In the genomic region with DNA sequence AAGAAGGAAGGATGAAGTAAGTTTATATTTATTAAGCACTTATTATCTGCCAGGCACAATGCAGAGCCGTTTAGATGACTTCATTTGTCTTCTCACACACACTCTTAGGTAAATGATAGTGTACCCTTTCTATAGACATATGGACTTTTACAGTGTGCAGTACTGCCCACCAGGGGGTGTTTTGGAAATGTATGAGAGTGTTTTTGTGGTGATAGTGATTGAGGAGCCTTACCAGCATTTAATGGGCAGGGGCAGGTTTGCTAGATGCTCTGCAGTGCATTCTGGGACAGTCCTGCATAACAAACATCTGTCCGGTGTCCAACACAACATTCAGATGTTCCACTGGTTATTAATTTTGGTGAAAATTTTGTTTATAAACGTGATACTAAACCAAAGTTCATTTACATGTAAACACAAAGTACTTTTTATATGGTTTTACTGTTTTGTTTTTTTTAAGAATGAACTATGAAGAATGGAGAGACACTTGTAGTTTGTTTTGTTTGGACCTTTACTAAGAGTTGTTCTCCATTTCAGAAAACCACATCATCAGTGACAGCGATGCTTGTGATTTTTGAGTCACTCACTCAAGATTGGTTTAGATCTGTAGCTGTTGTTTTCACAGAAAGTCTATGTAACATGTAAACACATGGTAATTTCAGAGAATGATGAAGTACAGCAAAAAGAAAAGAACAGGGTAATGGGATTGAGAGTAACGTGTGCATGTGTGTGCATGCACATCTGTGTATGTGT, we compare ENCODE assay signal across 10 cellular contexts. TPM values are rescaled to one million over a fixed set of nuclear protein-coding genes. Genes with fewer than 3 reads are reported as not detected.
DNase-seq lines count a peak whose midpoint lies in the region; ATAC-seq and TF ChIP-seq lines count a peak whose summit lies in the region.
"Had no signal": no experiment of that assay in that cellular context is flagged by ENCODE, and none has a peak within 500 bp of the region (broad histone marks: within the 10 kb centered on the region; RNA-seq: fewer than 3 reads in every experiment).

No MANE protein-coding gene starts in this region.

- POLR2A ChIA-PET in MCF 10A (lab: Yijun Ruan, JAX) = interaction anchor here (0.6 to 1.3 kb wide), 2 partner anchors 10 to 16 kb away, joined by 3 read pairs; no protein-coding TSS in a partner anchor

- H3K36me3 Mint-ChIP-seq in MCF 10A (ENCODE audit: insufficient read depth, unreplicated experiment) (peaks cover 57% of the 10 kb centered on the region), endodermal cell (ENCODE audit: low read depth) (peaks cover 55% of the 10 kb centered on the region)

- no peak overlapping the region for H3K4me3 ChIP-seq in breast epithelium
- no peak overlapping the region for H3K4me3 ChIP-seq in NB4 (ENCODE audit: low read depth, low read length)
- H3K4me3 ChIP-seq in endodermal cell (ENCODE audit: low read length) = no peak overlapping the region
- no peak overlapping the region for H3K4me3 ChIP-seq in testis

- no peaks in the 10 kb centered on the region for H3K9me3 Mint-ChIP-seq in MCF 10A (ENCODE audit: unreplicated experiment)
- peaks cover 18% of the 10 kb centered on the region for H3K9me3 Mint-ChIP-seq in endodermal cell

- H3K4me3 Mint-ChIP-seq in MCF 10A (ENCODE audit: unreplicated experiment) = no peak overlapping the region
- H3K4me3 Mint-ChIP-seq in endodermal cell = no peak overlapping the region

- 95 to 97% methylated on average over 2 to 4 of the region's 5 CpGs for WGBS in endodermal cell (ENCODE audit: insufficient coverage in 1 of 2, insufficient read length in 1 of 2), 2 experiments
- 86 to 87% methylated on average over 5 of the region's 5 CpGs for WGBS in testis, 2 donors

- TF ChIP-seq POLR2A in breast epithelium (IDR thresholded peaks at IDR 0.05) (no peak), NB4 (IDR thresholded peaks at IDR 0.05; ENCODE audit: extremely low read depth, insufficient read length) (no peak), testis (IDR thresholded peaks at IDR 0.05) (no peak)

- H3K9me3 ChIP-seq in breast epithelium (peaks cover 5 to 11% of the 10 kb centered on the region in 2 donors), endodermal cell (ENCODE audit: control insufficient read depth, low read length) (peaks cover 16% of the 10 kb centered on the region), testis (no peaks in the 10 kb centered on the region)

- H3K27ac Mint-ChIP-seq in MCF 10A (ENCODE audit: low read depth, unreplicated experiment) (no peak overlapping the region), endodermal cell (no peak overlapping the region)

- H3K27me3 Mint-ChIP-seq in MCF 10A (ENCODE audit: insufficient read depth, unreplicated experiment) (no peaks in the 10 kb centered on the region), endodermal cell (ENCODE audit: insufficient read depth) (no peaks in the 10 kb centered on the region)

- H3K4me1 Mint-ChIP-seq in MCF 10A (ENCODE audit: insufficient read depth, unreplicated experiment) = no peaks in the 10 kb centered on the region
- H3K4me1 Mint-ChIP-seq in endodermal cell = peaks cover 3% of the 10 kb centered on the region

- DNase-seq in MCF 10A (ENCODE audit: unreplicated experiment) (peak; percentile 39), breast epithelium (ENCODE audit: low spot score in 2 of 2) (no peak), NB4 (ENCODE audit: low read depth) (peak; percentile 40), endodermal cell (no peak), testis (no peak), HuH-7.5 (ENCODE audit: low spot score) (no peak)
- DNase-seq: stimulated activated CD8-positive, alpha-beta memory T cell treated with anti-CD3 and anti-CD28 coated beads, Interleukin-4, amount 100 ng/mL, for 48 hours had no signal

- H3K4me1 ChIP-seq in breast epithelium (no peaks in the 10 kb centered on the region), endodermal cell (ENCODE audit: control insufficient read depth, insufficient read depth, low read length) (no peaks in the 10 kb centered on the region), testis (no peaks in the 10 kb centered on the region)
- H3K4me1 ChIP-seq: parathyroid adenoma had no signal

- CTCF ChIA-PET in MCF 10A (lab: Yijun Ruan, JAX) = interaction anchor here (2.3 to 4.1 kb wide), 2 partner anchors 13 to 37 kb away, joined by 9 to 41 read pairs; no protein-coding TSS in a partner anchor

- no peak for ATAC-seq in GM18520 (IDR thresholded peaks at IDR 0.05; ENCODE audit: unreplicated experiment)
- no peak for ATAC-seq in GM19035 (IDR thresholded peaks at IDR 0.05; ENCODE audit: unreplicated experiment)

- H3K36me3 ChIP-seq in breast epithelium (no peaks in the 10 kb centered on the region), endodermal cell (ENCODE audit: control insufficient read depth, insufficient read depth, low read length) (peaks cover 43% of the 10 kb centered on the region), testis (ENCODE audit: low read depth, missing control alignments) (no peaks in the 10 kb centered on the region)

- intact Hi-C loops in MCF 10A (cut with micrococcal nuclease) (no loop called here), breast epithelium (cut with DNase I; ENCODE audit: low total_unique reads) (no loop called here), testis (cut with DNase I; ENCODE audit: low total_unique reads) (no loop called here)

- BruUV-seq in MCF 10A (replicated peaks; lab: Mats Ljungman, UMichigan) = no TSS peak

- no peak overlapping the region for H3K9ac ChIP-seq in endodermal cell (ENCODE audit: extremely low read depth, low read length, poor library complexity, severe bottlenecking)
- H3K9ac ChIP-seq: parathyroid adenoma had no signal

- no peak overlapping the region for H3K27ac ChIP-seq in breast epithelium
- H3K27ac ChIP-seq in endodermal cell (ENCODE audit: low read depth, low read length) = no peak overlapping the region
- no peak overlapping the region for H3K27ac ChIP-seq in testis
- H3K27ac ChIP-seq: parathyroid adenoma had no signal

- TF ChIP-seq CTCF in MCF 10A (IDR thresholded peaks at IDR 0.05; ENCODE audit: unreplicated experiment) (peak; percentile 33), breast epithelium (IDR thresholded peaks at IDR 0.05) (no peak), NB4 (IDR thresholded peaks at IDR 0.05; ENCODE audit: low read depth, low read length) (peak; percentile 57), endodermal cell (conservative IDR thresholded peaks at IDR 0.05) (peak; percentile 53), testis (IDR thresholded peaks at IDR 0.05) (peak in 2 of 3 experiments; percentile 8 to 36)

- H3K27me3 ChIP-seq in breast epithelium (no peaks in the 10 kb centered on the region), endodermal cell (ENCODE audit: control insufficient read depth, insufficient read depth, low read length, poor library complexity, severe bottlenecking) (no peaks in the 10 kb centered on the region), testis (no peaks in the 10 kb centered on the region)

RNA-seq across cellular contexts. Expression of a gene that starts 19.9 kb away (rescaled TPM):
- total RNA-seq in MCF 10A (2022) = not detected in 2 replicates
- under 1 TPM in 1 of 3 donors, not detected in 2; 0.44 TPM for total RNA-seq in breast epithelium
- 1 to 10 TPM in 1 of 2 donors, under 1 TPM in 1; 0.18 to 1.5 TPM for total RNA-seq in endodermal cell
- polyA plus RNA-seq in endodermal cell (2013, experiment 1 of 2) = 0.28 TPM
- polyA plus RNA-seq in endodermal cell (2013, experiment 2 of 2) = 0.25 TPM
- 1 to 10 TPM; 4.6 to 7.7 TPM for total RNA-seq in testis
- 2.1 TPM for polyA plus RNA-seq in testis (ENCODE audit: insufficient read depth, low read depth, low replicate concordance)

RNA-seq across cellular contexts. Expression of a gene that starts 33.9 kb away (rescaled TPM):
- not detected in 2 replicates for total RNA-seq in MCF 10A (2022)
- total RNA-seq in breast epithelium = not detected
- not detected for total RNA-seq in endodermal cell
- not detected for polyA plus RNA-seq in endodermal cell (2013, experiment 1 of 2)
- polyA plus RNA-seq in endodermal cell (2013, experiment 2 of 2) = not detected
- total RNA-seq in testis = 1 to 10 TPM in 1 of 2 donors, under 1 TPM in 1; 0.87 to 1.4 TPM
- 2.1 TPM for polyA plus RNA-seq in testis (ENCODE audit: insufficient read depth, low read depth, low replicate concordance)

RNA-seq across cellular contexts. Expression of a gene that starts 43.2 kb away (rescaled TPM):
- total RNA-seq in MCF 10A (2022) (not detected in 2 replicates), breast epithelium (not detected), endodermal cell (not detected), testis (not detected)
- not detected for polyA plus RNA-seq in endodermal cell (2013, experiment 1 of 2)
- polyA plus RNA-seq in endodermal cell (2013, experiment 2 of 2) = not detected
- not detected for polyA plus RNA-seq in testis (ENCODE audit: insufficient read depth, low read depth, low replicate concordance)

Comparison
In these comparisons a context has a peak if more than half of its experiments do, and no peak if none do; other contexts are left out.
1. DNase-seq: peak in MCF 10A (single experiment) and NB4 (single experiment); none in breast epithelium (0 of 2), endodermal cell (single experiment), testis (single experiment) and HuH-7.5 (single experiment).
2. CTCF ChIP-seq: peak in MCF 10A (single experiment), NB4 (single experiment), endodermal cell (single experiment) and testis (2 of 3); none in breast epithelium (0 of 3).